ENCODE assay signal across 24 cellular contexts in genomic region chr6:139500977-139501376, GRCh38.
DNase-seq lines count a peak whose midpoint lies in the region; ATAC-seq and TF ChIP-seq lines count a peak whose summit lies in the region.
"Had no signal": no experiment of that assay in that cellular context is flagged by ENCODE, and none has a peak within 500 bp of the region (broad histone marks: within the 10 kb centered on the region; RNA-seq: fewer than 3 reads in every experiment).

No MANE protein-coding gene starts in this region.

- H3K27me3 ChIP-seq in HCT116 (ENCODE audit: insufficient read depth, low read length), result no peaks in the 10 kb centered on the region
- H3K27me3 ChIP-seq: BLaER1 treated with 17β-estradiol and CSF1 and Interleukin-3, amounts not matched to agents 10 nM and 100 nM had no signal

- TF ChIP-seq RAD21 in HCT116 (IDR thresholded peaks at IDR 0.05; ENCODE audit: low read depth), result no peak

- no peak overlapping the region for H3K27ac ChIP-seq in HCT116 (ENCODE audit: low read depth, low read length)
- H3K27ac ChIP-seq: A549; BLaER1 treated with 17β-estradiol and CSF1 and Interleukin-3, amounts not matched to agents 10 nM and 100 nM; KMS-11; SK-N-MC had no signal

- intact Hi-C loops in HCT116 (cut with micrococcal nuclease), result no loop called here

- no peak for TF ChIP-seq POLR2A in HCT116 (IDR thresholded peaks at IDR 0.05; ENCODE audit: borderline replicate concordance, extremely low read depth, insufficient read depth, insufficient read length)

- no TSS peak for BruUV-seq in HCT116 (replicated peaks; lab: Mats Ljungman, UMichigan)

- ATAC-seq in HCT116 (no peak; the same call in 1 of the 2 replicates), HG02884 (IDR thresholded peaks at IDR 0.05; ENCODE audit: unreplicated experiment) (no peak)
- ATAC-seq: A549, Panc1 had no signal

- H3K9me3 ChIP-seq in HCT116 (ENCODE audit: control insufficient read depth in 1 of 2, insufficient read depth in 1 of 2, low read depth in 1 of 2, low read length in 2 of 2), result no peaks in the 10 kb centered on the region
- H3K9me3 ChIP-seq: A549; BLaER1 treated with 17β-estradiol and CSF1 and Interleukin-3, amounts not matched to agents 10 nM and 100 nM had no signal

- peak overlapping the region; percentile 66 for H2AFZ ChIP-seq in HCT116 (ENCODE audit: low read depth, low read length, poor library complexity, severe bottlenecking)

- TF ChIP-seq CTCF in HCT116 (IDR thresholded peaks at IDR 0.05 in 2 of 3, conservative IDR thresholded peaks at IDR 0.05 in 1 of 3; ENCODE audit: borderline replicate concordance in 1 of 3, insufficient read depth in 1 of 3, low read depth in 2 of 3, low read length in 2 of 3) (no peak), fibroblast of mammary gland (conservative IDR thresholded peaks at IDR 0.05; ENCODE audit: control insufficient read depth, insufficient read depth, low read depth, low read length) (no peak)

- H3K27me3 Mint-ChIP-seq in T-helper 2 cell treated with Interferon-gamma antibody and Interleukin-4, amounts not matched to agents 5 μg/mL and 100 μg/mL, for 36 hours (ENCODE audit: low read depth), result peaks cover 2% of the 10 kb centered on the region
- H3K27me3 Mint-ChIP-seq: CD4-positive, alpha-beta memory T cell had no signal

- no peaks in the 10 kb centered on the region for H3K36me3 ChIP-seq in HCT116 (ENCODE audit: control insufficient read depth in 1 of 2, insufficient read depth in 2 of 2, low read length in 2 of 2)
- H3K36me3 ChIP-seq: BLaER1 treated with 17β-estradiol and CSF1 and Interleukin-3, amounts not matched to agents 10 nM and 100 nM had no signal

- no peak overlapping the region for H3K27ac Mint-ChIP-seq in T-helper 2 cell treated with Interferon-gamma antibody and Interleukin-4, amounts not matched to agents 5 μg/mL and 100 μg/mL, for 36 hours
- H3K27ac Mint-ChIP-seq: CD4-positive, alpha-beta memory T cell had no signal

- no peak overlapping the region for H3K9ac ChIP-seq in HCT116 (ENCODE audit: low read length)
- H3K9ac ChIP-seq: BLaER1 treated with 17β-estradiol and CSF1 and Interleukin-3, amounts not matched to agents 10 nM and 100 nM; KMS-11 had no signal

- peak; percentile 27 for DNase-seq in ELR (ENCODE audit: low read depth)
- no peak for DNase-seq in HCT116 (ENCODE audit: low read depth, low spot score)
- peak; percentile 62 for DNase-seq in RPMI8226
- DNase-seq in fibroblast of mammary gland (ENCODE audit: low read depth), result peak; percentile 23
- DNase-seq in effector CD8-positive, alpha-beta T cell (lab: John Stamatoyannopoulos, UW), result no peak
- DNase-seq in NCI-H187 treated with DMSO at 0.1 percent for 48 hours (lab: John Stamatoyannopoulos, UW), result no peak
- no peak for DNase-seq in T-helper 2 cell treated with Interferon-gamma antibody and Interleukin-4, amounts not matched to agents 5 μg/mL and 100 μg/mL, for 36 hours (ENCODE audit: low spot score)
- DNase-seq: AML-193; CD4-positive, alpha-beta memory T cell; COR-L47; DMS79 treated with DMSO at 0.1 percent for 48 hours; NCI-H1092; NCI-H146; NCI-H2029; NCI-H446; NCI-H524 treated with DMSO at 0.1 percent for 48 hours; NCI-H82; SIG-M5 had no signal

- no peaks in the 10 kb centered on the region for H3K36me3 Mint-ChIP-seq in T-helper 2 cell treated with Interferon-gamma antibody and Interleukin-4, amounts not matched to agents 5 μg/mL and 100 μg/mL, for 36 hours (ENCODE audit: low read depth)
- H3K36me3 Mint-ChIP-seq: CD4-positive, alpha-beta memory T cell had no signal

- no peak overlapping the region for H3K4me2 ChIP-seq in HCT116 (ENCODE audit: low read length)
- H3K4me2 ChIP-seq: A549; BLaER1 treated with 17β-estradiol and CSF1 and Interleukin-3, amounts not matched to agents 10 nM and 100 nM; KMS-11 had no signal

- H3K4me1 Mint-ChIP-seq in T-helper 2 cell treated with Interferon-gamma antibody and Interleukin-4, amounts not matched to agents 5 μg/mL and 100 μg/mL, for 36 hours (ENCODE audit: low read depth), result no peaks in the 10 kb centered on the region
- H3K4me1 Mint-ChIP-seq: CD4-positive, alpha-beta memory T cell had no signal

- H3K4me3 ChIP-seq in HCT116 (replicated peaks in 1 of 2; ENCODE audit: low read depth in 1 of 2, low read length in 2 of 2) (no peak overlapping the region), fibroblast of mammary gland (ENCODE audit: control insufficient read depth, low read depth, low read length) (no peak overlapping the region)
- H3K4me3 ChIP-seq: A549; BLaER1 treated with 17β-estradiol and CSF1 and Interleukin-3, amounts not matched to agents 10 nM and 100 nM; SK-N-MC had no signal

- no peak overlapping the region for H3K4me3 Mint-ChIP-seq in T-helper 2 cell treated with Interferon-gamma antibody and Interleukin-4, amounts not matched to agents 5 μg/mL and 100 μg/mL, for 36 hours
- H3K4me3 Mint-ChIP-seq: CD4-positive, alpha-beta memory T cell had no signal

- H3K9me2 ChIP-seq in HCT116 (ENCODE audit: insufficient read depth), result no peaks in the 10 kb centered on the region

- no peaks in the 10 kb centered on the region for H4K20me1 ChIP-seq in HCT116 (ENCODE audit: insufficient read depth)
- H4K20me1 ChIP-seq: BLaER1 treated with 17β-estradiol and CSF1 and Interleukin-3, amounts not matched to agents 10 nM and 100 nM had no signal

- no peaks in the 10 kb centered on the region for H3K9me3 Mint-ChIP-seq in T-helper 2 cell treated with Interferon-gamma antibody and Interleukin-4, amounts not matched to agents 5 μg/mL and 100 μg/mL, for 36 hours
- H3K9me3 Mint-ChIP-seq: CD4-positive, alpha-beta memory T cell had no signal

- POLR2A ChIA-PET in HCT116 (lab: Charles Lee), result no interaction called here

- H3K79me2 ChIP-seq in HCT116 (ENCODE audit: insufficient read depth, low read length), result no peaks in the 10 kb centered on the region

- CTCF ChIA-PET in HCT116 (lab: Charles Lee), result no interaction called here

- peaks cover 0 to 6% of the 10 kb centered on the region in 2 experiments; a peak in 2 of 4 replicates for H3K4me1 ChIP-seq in HCT116 (ENCODE audit: control insufficient read depth in 1 of 2, insufficient read depth in 2 of 2, low read length in 2 of 2)
- H3K4me1 ChIP-seq: A549; BLaER1 treated with 17β-estradiol and CSF1 and Interleukin-3, amounts not matched to agents 10 nM and 100 nM had no signal

- RAD21 ChIA-PET in HCT116 (lab: Charles Lee; ENCODE audit: low non-redundant PET in 1 of 2, low total read pairs in 2 of 2, uncharacterized antibody in 2 of 2, unreplicated experiment in 2 of 2), result no interaction called here

TF ChIP-seq in HCT116, 20 proteins besides CTCF, POLR2A, EP300 and RAD21:
- no peak for TF ChIP-seq ZFX (IDR thresholded peaks at IDR 0.05)
- peak; percentile 25; the same call in 1 of the 2 replicates for TF ChIP-seq FOSL1 (IDR thresholded peaks at IDR 0.05; ENCODE audit: low read depth)

Comparison
In these comparisons a context has a peak if more than half of its experiments do, and no peak if none do; other contexts are left out.
1. DNase-seq: peak in ELR (single experiment), RPMI8226 (single experiment) and fibroblast of mammary gland (single experiment); none in HCT116 (single experiment), effector CD8-positive, alpha-beta T cell (single experiment), NCI-H187 treated with DMSO at 0.1 percent for 48 hours (single experiment) and T-helper 2 cell treated with Interferon-gamma antibody and Interleukin-4, amounts not matched to agents 5 μg/mL and 100 μg/mL, for 36 hours (single experiment).